8 cellular contexts compared by ENCODE assay signal in the genomic region with DNA sequence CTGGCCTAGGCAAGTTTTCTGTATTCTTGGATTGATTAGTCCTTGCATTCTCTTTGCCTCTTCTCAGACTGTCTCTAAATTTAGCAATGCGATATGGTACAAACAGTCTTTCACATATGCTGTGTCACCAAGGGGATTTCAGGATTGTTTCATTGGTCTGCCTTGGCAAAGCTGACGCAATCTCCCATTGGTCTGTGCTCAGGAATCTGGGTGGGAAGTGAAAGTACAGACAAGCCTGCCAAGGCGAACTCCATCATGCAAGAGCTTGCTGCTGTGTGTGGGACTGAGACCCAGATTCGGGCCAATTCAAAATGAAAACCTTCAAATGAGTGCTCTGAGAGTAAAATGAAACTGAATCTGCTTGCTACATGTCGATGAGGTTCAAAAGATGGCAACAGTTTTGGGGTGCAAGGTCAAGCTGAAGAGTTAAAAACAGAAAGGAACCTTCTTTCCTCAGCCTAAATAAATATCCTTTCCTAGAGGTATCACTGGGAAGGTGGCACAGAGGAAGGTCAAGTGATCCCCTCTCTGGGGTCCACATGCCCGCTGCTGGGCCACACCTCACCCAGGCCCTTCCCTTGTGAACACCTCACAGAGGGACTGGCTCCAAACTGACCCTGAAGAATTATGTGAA.
DNase-seq lines count a peak whose midpoint lies in the region; ATAC-seq and TF ChIP-seq lines count a peak whose summit lies in the region.

No MANE protein-coding gene starts in this region.

- H3K79me2 ChIP-seq in OCI-LY7 (ENCODE audit: insufficient read depth, low read depth, low read length), result no peaks in the 10 kb centered on the region

- peak; percentile 79 to 80 for ATAC-seq in activated CD4-positive, CD25-positive, alpha-beta regulatory T cell treated with anti-CD3 and anti-CD28 coated beads, Interleukin-2, amount 50 U/mL, for 24 hours
- peak; percentile 91 for ATAC-seq in HG02798 (IDR thresholded peaks at IDR 0.05; ENCODE audit: poor library complexity, unreplicated experiment)

- POLR2A ChIA-PET in OCI-LY7 (lab: Charles Lee), result interaction anchor here (0.6 to 1.1 kb wide), 4 partner anchors 11 to 154 kb away, joined by 3 to 9 read pairs (median 3); no protein-coding TSS in a partner anchor

- H3K9me3 ChIP-seq in OCI-LY7 (ENCODE audit: low read length) (0 out of 2 replicates have a peak, but pooled peaks cover 3% of the 10 kb centered on the region), suprapubic skin (no peaks in the 10 kb centered on the region)

- DNase-seq in activated CD4-positive, CD25-positive, alpha-beta regulatory T cell treated with anti-CD3 and anti-CD28 coated beads, Interleukin-2, amount 50 U/mL, for 72 hours, result no peak
- DNase-seq in OCI-LY7 (ENCODE audit: low spot score), result peak; percentile 35
- DNase-seq in cardiac fibroblast (ENCODE audit: low read depth in 2 of 2), result peak; percentile 98 to 100
- DNase-seq in midbrain (lab: John Stamatoyannopoulos, UW), result peak; percentile 59
- peak; percentile 87 to 88 for DNase-seq in suprapubic skin (ENCODE audit: low spot score in 2 of 2)
- no peak for DNase-seq in NCI-H526 treated with DMSO at 0.1 percent for 48 hours (lab: John Stamatoyannopoulos, UW)

- TF ChIP-seq POLR2A in suprapubic skin (IDR thresholded peaks at IDR 0.05), result no peak

- no peaks in the 10 kb centered on the region for H3K27me3 ChIP-seq in suprapubic skin

- TF ChIP-seq EP300 in suprapubic skin (IDR thresholded peaks at IDR 0.05), result peak; percentile 6

- BruUV-seq in OCI-LY7 (replicated peaks; lab: Mats Ljungman, UMichigan), result no TSS peak

- H3K27ac ChIP-seq in OCI-LY7 (ENCODE audit: low read depth, low read length, poor library complexity, severe bottlenecking) (no peak overlapping the region), suprapubic skin (peak overlapping the region; percentile 83)

- H3K9me2 ChIP-seq in OCI-LY7 (ENCODE audit: insufficient read depth, low read length), result no peaks in the 10 kb centered on the region

- 14% methylated on average over 6 of the region's 6 CpGs for WGBS in suprapubic skin

- H3K36me3 ChIP-seq in OCI-LY7 (ENCODE audit: insufficient read depth, low read length) (no peaks in the 10 kb centered on the region), suprapubic skin (no peaks in the 10 kb centered on the region)

- H3K4me3 ChIP-seq in OCI-LY7 (ENCODE audit: low read depth, low read length, poor library complexity, severe bottlenecking) (no peak overlapping the region), cardiac fibroblast (replicated peaks in 1 of 2; ENCODE audit: low read depth in 2 of 2, low read length in 2 of 2) (peak overlapping the region; percentile 4 to 6), suprapubic skin (no peak overlapping the region)

- intact Hi-C loops in OCI-LY7 (cut with micrococcal nuclease; ENCODE audit: unreplicated experiment), result no loop called here

- CTCF ChIA-PET in OCI-LY7 (lab: Charles Lee; ENCODE audit: unreplicated experiment), result no interaction called here

- H3K4me1 ChIP-seq in OCI-LY7 (ENCODE audit: insufficient read depth, low read length, poor library complexity, severe bottlenecking) (peaks cover 8% of the 10 kb centered on the region), suprapubic skin (peaks cover 46% of the 10 kb centered on the region)

- no peaks in the 10 kb centered on the region for H4K20me1 ChIP-seq in OCI-LY7 (ENCODE audit: insufficient read depth, low read length)

- H3K4me2 ChIP-seq in OCI-LY7 (ENCODE audit: low read length), result peak overlapping the region; percentile 9

- TF ChIP-seq CTCF in OCI-LY7 (conservative IDR thresholded peaks at IDR 0.05; ENCODE audit: low read length), result no peak
- TF ChIP-seq CTCF in cardiac fibroblast (IDR thresholded peaks at IDR 0.05; ENCODE audit: low read depth, low read length), result no peak
- no peak for TF ChIP-seq CTCF in suprapubic skin (IDR thresholded peaks at IDR 0.05)

- H2AFZ ChIP-seq in OCI-LY7 (ENCODE audit: low read length), result peak overlapping the region; percentile 62; the same call in 1 of the 2 replicates

Comparison
In these comparisons a context has a peak if more than half of its experiments do, and no peak if none do; other contexts are left out.
1. DNase-seq: peak in OCI-LY7 (single experiment), cardiac fibroblast (2 of 2), midbrain (single experiment) and suprapubic skin (2 of 2); none in activated CD4-positive, CD25-positive, alpha-beta regulatory T cell treated with anti-CD3 and anti-CD28 coated beads, Interleukin-2, amount 50 U/mL, for 72 hours (single experiment) and NCI-H526 treated with DMSO at 0.1 percent for 48 hours (single experiment).
2. H3K4me3 ChIP-seq: peak in cardiac fibroblast (2 of 2); none in OCI-LY7 (single experiment) and suprapubic skin (single experiment).